Comparison of ENCODE assay signal across 16 cellular contexts in genomic region chr22:39920134-39920743, GRCh38. TPM values are rescaled to one million over a fixed set of nuclear protein-coding genes. Genes with fewer than 3 reads are reported as not detected.
DNase-seq lines count a peak whose midpoint lies in the region; ATAC-seq, FAIRE-seq and TF ChIP-seq lines count a peak whose summit lies in the region.
"Had no signal": no experiment of that assay in that cellular context is flagged by ENCODE, and none has a peak within 500 bp of the region (broad histone marks: within the 10 kb centered on the region; RNA-seq: fewer than 3 reads in every experiment).

No MANE protein-coding gene starts in this region.

- peak overlapping the region; percentile 96 for H3K27ac Mint-ChIP-seq in T-helper 1 cell treated with Interleukin-12 subunit alpha and Interleukin-12 subunit beta and Interleukin-4 antibody, amounts not matched to agents 30 μg/mL and 1 μg/mL, for 36 hours

- peaks cover 9% of the 10 kb centered on the region; the same call in 1 of the 2 replicates for H3K4me1 ChIP-seq in GM12878 (ENCODE audit: control insufficient read depth, insufficient read depth, low read length)

- TF ChIP-seq EP300 in GM12878 (IDR thresholded peaks at IDR 0.05; ENCODE audit: borderline replicate concordance in 1 of 2, control insufficient read depth in 1 of 2, low read depth in 2 of 2, low read length in 2 of 2), result no peak

- no peak for TF ChIP-seq RAD21 in GM12878 (IDR thresholded peaks at IDR 0.05; ENCODE audit: insufficient read depth, low read depth, low read length)

- H3K4me3 Mint-ChIP-seq in T-helper 1 cell treated with Interleukin-12 subunit alpha and Interleukin-12 subunit beta and Interleukin-4 antibody, amounts not matched to agents 30 μg/mL and 1 μg/mL, for 36 hours, result peak overlapping the region; percentile 84

- H3K36me3 ChIP-seq in GM12878 (ENCODE audit: control insufficient read depth in 2 of 2, insufficient read depth in 2 of 2, low read length in 1 of 2), result peaks cover 3 to 13% of the 10 kb centered on the region in 2 experiments

- no peaks in the 10 kb centered on the region for H4K20me1 ChIP-seq in GM12878 (ENCODE audit: control insufficient read depth, insufficient read depth)

- RAD21 ChIA-PET in GM12878 (lab: Charles Lee; ENCODE audit: unreplicated experiment), result interaction anchor here (0.7 to 1.7 kb wide), 4 partner anchors 9 to 56 kb away, joined by 3 to 7 read pairs (median 4); no protein-coding TSS in a partner anchor

- H3K4me3 ChIP-seq in GM12878, result no peak overlapping the region

- H3K9me3 ChIP-seq in GM12878 (replicated peaks; ENCODE audit: control insufficient read depth, insufficient read depth, low read length), result no peaks in the 10 kb centered on the region

- peak overlapping the region; percentile 10; the same call in 1 of the 2 replicates for H3K4me2 ChIP-seq in GM12878 (ENCODE audit: control insufficient read depth, insufficient read depth)

- peak; percentile 57 for DNase-seq in activated CD8-positive, alpha-beta memory T cell treated with anti-CD3 and anti-CD28 coated beads, Interleukin-2, amount 50 U/mL, for 24 hours (ENCODE audit: extremely low read depth)
- no peak for DNase-seq in GM12878 (ENCODE audit: low read depth, low spot score)
- DNase-seq in stimulated activated CD4-positive, alpha-beta T cell treated with anti-CD3 and anti-CD28 coated beads, Interleukin-4, amount 100 ng/mL, for 4 hours, result peak; percentile 58 to 65
- no peak for DNase-seq in GM13976 (ENCODE audit: low spot score)
- DNase-seq in mesenteric fat pad (ENCODE audit: low spot score), result no peak
- DNase-seq in SK-N-DZ (ENCODE audit: low spot score), result no peak
- DNase-seq: AML-193, GDM1, MM.1S, NCI-H446 treated with DMSO at 0.1 percent for 48 hours had no signal

- peaks cover 90% of the 10 kb centered on the region for H3K79me2 ChIP-seq in GM12878 (ENCODE audit: control insufficient read depth, insufficient read depth, low read length)

- no peaks in the 10 kb centered on the region for H3K27me3 Mint-ChIP-seq in T-helper 1 cell treated with Interleukin-12 subunit alpha and Interleukin-12 subunit beta and Interleukin-4 antibody, amounts not matched to agents 30 μg/mL and 1 μg/mL, for 36 hours (ENCODE audit: low read depth)

- H3K27ac ChIP-seq in GM12878 (ENCODE audit: control insufficient read depth, insufficient read depth), result no peak overlapping the region
- H3K27ac ChIP-seq: HL-60 had no signal

- no TSS peak for BruUV-seq in GM12878 (replicated peaks; lab: Mats Ljungman, UMichigan)

- peaks cover 78% of the 10 kb centered on the region for H3K4me1 Mint-ChIP-seq in T-helper 1 cell treated with Interleukin-12 subunit alpha and Interleukin-12 subunit beta and Interleukin-4 antibody, amounts not matched to agents 30 μg/mL and 1 μg/mL, for 36 hours (ENCODE audit: low read depth)

- no peak for TF ChIP-seq POLR2A in GM12878 (IDR thresholded peaks at IDR 0.05; ENCODE audit: low read depth, low read length)

- POLR2A ChIA-PET in GM12878 (lab: Charles Lee), result interaction anchor here (0.6 to 2.1 kb wide), 5 partner anchors 9 to 708 kb away, joined by 3 to 8 read pairs (median 5); no protein-coding TSS in a partner anchor

- in situ Hi-C loops in GM12878 (cut with MboI), result no loop called here
- in situ Hi-C loops in GM13976 (cut with MboI; ENCODE audit: low sequenced_read_pairs, unreplicated experiment), result no loop called here

- intact Hi-C loops in GM12878 (cut with micrococcal nuclease; ENCODE audit: unreplicated experiment), result no loop called here

- no peak overlapping the region for H2AFZ ChIP-seq in GM12878 (ENCODE audit: control insufficient read depth, low read depth, low read length)

- peaks cover 38% of the 10 kb centered on the region for H3K36me3 Mint-ChIP-seq in T-helper 1 cell treated with Interleukin-12 subunit alpha and Interleukin-12 subunit beta and Interleukin-4 antibody, amounts not matched to agents 30 μg/mL and 1 μg/mL, for 36 hours (ENCODE audit: low read depth)

- TF ChIP-seq CTCF in GM12878 (IDR thresholded peaks at IDR 0.05 in 2 of 3, conservative IDR thresholded peaks at IDR 0.05 in 1 of 3; ENCODE audit: control insufficient read depth in 2 of 3, extremely low read depth in 1 of 3, insufficient read depth in 1 of 3, low read depth in 3 of 3, low read length in 3 of 3), result no peak
- TF ChIP-seq CTCF in GM13976 (IDR thresholded peaks at IDR 0.05; ENCODE audit: borderline replicate concordance, control extremely low read depth, extremely low read depth, insufficient read depth, missing control alignments), result no peak

- H3K9me3 Mint-ChIP-seq in T-helper 1 cell treated with Interleukin-12 subunit alpha and Interleukin-12 subunit beta and Interleukin-4 antibody, amounts not matched to agents 30 μg/mL and 1 μg/mL, for 36 hours, result no peaks in the 10 kb centered on the region

- peak; percentile 26; the same call in 1 of the 3 replicates for ATAC-seq in GM12878
- no peak for ATAC-seq in GM18861 (IDR thresholded peaks at IDR 0.05; ENCODE audit: unreplicated experiment)

- WGBS in GM12878 (ENCODE audit: insufficient coverage, insufficient replicate concordance, low lambda C conversion rate, missing lambda C conversion rate), result 86% methylated on average over 8 of the region's 8 CpGs

- H3K27me3 ChIP-seq in GM12878 (replicated peaks in 1 of 2; ENCODE audit: control insufficient read depth in 2 of 2, insufficient read depth in 2 of 2, low read length in 1 of 2), result no peaks in the 10 kb centered on the region

- SMC1A ChIA-PET in GM12878 (lab: Charles Lee; ENCODE audit: uncharacterized antibody, unreplicated experiment), result interaction anchor here (0.7 to 11.4 kb wide), 13 partner anchors 9 to 155 kb away, joined by 3 to 102 read pairs (median 3); partner anchors contain the start of gene GRAP2

- CTCF ChIA-PET in GM12878 (lab: Yijun Ruan, JAX), result interaction anchor here (1.0 to 6.0 kb wide), 6 partner anchors 9 to 104 kb away, joined by 3 to 39 read pairs (median 5); no protein-coding TSS in a partner anchor

- no peak overlapping the region for H3K9ac ChIP-seq in GM12878 (ENCODE audit: control insufficient read depth, insufficient read depth, low read length)

- FAIRE-seq in GM12878 (lab: Jason Lieb, UNC), result no peak

RNA-seq across cellular contexts. Expression of gene GRAP2, which starts 19.4 kb away (rescaled TPM):
- 205 and 218 TPM in 2 replicates for total RNA-seq in GM12878 (2013; cell fraction: nucleolus; rRNA removed)
- 61.0 and 68.1 TPM in 2 replicates for total RNA-seq in GM12878 (2014; rRNA removed)
- 30.2 and 31.6 TPM in 2 replicates for total RNA-seq in GM12878 (2014; rRNA removed; fragmentation: Illumina TruSeq; extraction: Trizol)
- 68.8 and 77.8 TPM in 2 replicates for total RNA-seq in GM12878 (2021)
- 9.7 TPM for polyA plus RNA-seq in GM12878 (2011; ENCODE audit: low read depth)
- 59.1 and 79.1 TPM in 2 replicates for polyA plus RNA-seq in GM12878 (2011; rRNA removed)
- polyA plus RNA-seq in GM12878 (2011; cell fraction: cytosol; rRNA removed), result 101 and 123 TPM in 2 replicates
- polyA plus RNA-seq in GM12878 (2011; cell fraction: nucleus; rRNA removed), result 141 and 178 TPM in 2 replicates
- 22.0 and 26.1 TPM in 2 replicates for polyA plus RNA-seq in GM12878 (2012)
- 30.1 and 37.5 TPM in 2 replicates for polyA plus RNA-seq in GM12878 (2014; fragmentation: Illumina TruSeq; extraction: Trizol)
- polyA plus RNA-seq in GM12878 (2014; fragmentation: Nextera tagmentation; extraction: Ambion mirVana), result 1 to 10 TPM; 3.3 to 5.4 TPM
- 63.7 and 65.8 TPM in 2 replicates for polyA plus RNA-seq in GM12878 (2014; rRNA removed)
- polyA plus RNA-seq in GM12878 (2016; fragmentation: Nextera tagmentation; extraction: Ambion mirVana), result 10 to 100 TPM; 59.0 to 60.2 TPM
- 62.8 and 82.6 TPM in 2 replicates for polyA minus RNA-seq in GM12878 (2011; rRNA and poly(A)+ RNA removed)
- 25.3 and 35.1 TPM in 2 replicates for polyA minus RNA-seq in GM12878 (2011; cell fraction: cytosol; rRNA and poly(A)+ RNA removed)
- 39.8 and 66.1 TPM in 2 replicates for polyA minus RNA-seq in GM12878 (2011; cell fraction: nucleus; rRNA and poly(A)+ RNA removed)
- 1.3 TPM for total RNA-seq in mesenteric fat pad
- not detected in 2 replicates for polyA plus RNA-seq in SK-N-DZ (2014; cell fraction: cytosol; rRNA removed)
- not detected in 2 replicates for polyA plus RNA-seq in SK-N-DZ (2014; cell fraction: nucleus; rRNA removed)
- total RNA-seq: fibroblast of lung, renal cortical epithelial cell had no signal
- polyA plus RNA-seq: fibroblast of lung had no signal

RNA-seq across cellular contexts. Expression of gene ENTHD1, which starts 26.7 kb away (rescaled TPM):
- 1.5 and 1.9 TPM in 2 replicates for total RNA-seq in GM12878 (2013; cell fraction: nucleolus; rRNA removed)
- total RNA-seq in GM12878 (2014; rRNA removed) (0.11 and 0.23 TPM in 2 replicates), GM12878 (2014; rRNA removed; fragmentation: Illumina TruSeq; extraction: Trizol) (0.22 and 0.28 TPM in 2 replicates), GM12878 (2021) (0.15 and 0.21 TPM in 2 replicates), mesenteric fat pad (not detected)
- polyA plus RNA-seq in GM12878 (2011; ENCODE audit: low read depth), result not detected
- polyA plus RNA-seq in GM12878 (2011; rRNA removed) (0.52 and 0.73 TPM in 2 replicates), GM12878 (2014; fragmentation: Illumina TruSeq; extraction: Trizol) (0.13 and 0.49 TPM in 2 replicates), GM12878 (2014; fragmentation: Nextera tagmentation; extraction: Ambion mirVana) (under 1 TPM; 0.13 to 0.24 TPM), GM12878 (2014; rRNA removed) (0.09 TPM in 2 replicates), GM12878 (2016; fragmentation: Nextera tagmentation; extraction: Ambion mirVana) (under 1 TPM in 1 of 2 experiments, not detected in 1; 0.21 TPM)
- polyA plus RNA-seq in GM12878 (2011; cell fraction: cytosol; rRNA removed), result 0.13 and 0.16 TPM in 2 replicates
- 0.12 and 0.21 TPM in 2 replicates for polyA plus RNA-seq in GM12878 (2011; cell fraction: nucleus; rRNA removed)
- polyA plus RNA-seq in GM12878 (2012), result 0.08 TPM in 1 of 2 replicates, not detected in the other
- polyA minus RNA-seq in GM12878 (2011; rRNA and poly(A)+ RNA removed), result 0.26 and 0.37 TPM in 2 replicates
- not detected in 2 replicates for polyA minus RNA-seq in GM12878 (2011; cell fraction: cytosol; rRNA and poly(A)+ RNA removed)
- 0.36 and 0.77 TPM in 2 replicates for polyA minus RNA-seq in GM12878 (2011; cell fraction: nucleus; rRNA and poly(A)+ RNA removed)
- polyA plus RNA-seq in SK-N-DZ (2014; cell fraction: cytosol; rRNA removed), result not detected in 2 replicates
- not detected in 2 replicates for polyA plus RNA-seq in SK-N-DZ (2014; cell fraction: nucleus; rRNA removed)
- total RNA-seq: cerebellum, fibroblast of lung, renal cortical epithelial cell had no signal
- polyA plus RNA-seq: fibroblast of lung had no signal

RNA-seq across cellular contexts. Expression of gene TMA7B, which starts 40.0 kb away (rescaled TPM):
- 59.4 and 63.4 TPM in 2 replicates for total RNA-seq in GM12878 (2013; cell fraction: nucleolus; rRNA removed)
- total RNA-seq in GM12878 (2014; rRNA removed) (1.5 and 2.1 TPM in 2 replicates), GM12878 (2014; rRNA removed; fragmentation: Illumina TruSeq; extraction: Trizol) (2.6 and 2.7 TPM in 2 replicates), GM12878 (2021) (1.6 and 2.2 TPM in 2 replicates), mesenteric fat pad (not detected)
- polyA plus RNA-seq in GM12878 (2011; ENCODE audit: low read depth), result 0.21 TPM
- polyA plus RNA-seq in GM12878 (2011; rRNA removed) (2.9 and 3.7 TPM in 2 replicates), GM12878 (2014; fragmentation: Illumina TruSeq; extraction: Trizol) (0.14 and 0.87 TPM in 2 replicates), GM12878 (2014; fragmentation: Nextera tagmentation; extraction: Ambion mirVana) (1 to 10 TPM in 1 of 2 experiments, under 1 TPM in 1; 0.33 to 1.6 TPM), GM12878 (2014; rRNA removed) (1.3 TPM in 2 replicates), GM12878 (2016; fragmentation: Nextera tagmentation; extraction: Ambion mirVana) (1 to 10 TPM; 1.6 to 2.0 TPM)
- 0.75 and 0.79 TPM in 2 replicates for polyA plus RNA-seq in GM12878 (2011; cell fraction: cytosol; rRNA removed)
- 3.0 and 3.5 TPM in 2 replicates for polyA plus RNA-seq in GM12878 (2011; cell fraction: nucleus; rRNA removed)
- polyA plus RNA-seq in GM12878 (2012), result 0.31 and 0.35 TPM in 2 replicates
- polyA minus RNA-seq in GM12878 (2011; rRNA and poly(A)+ RNA removed), result 3.3 and 3.4 TPM in 2 replicates
- not detected in 2 replicates for polyA minus RNA-seq in GM12878 (2011; cell fraction: cytosol; rRNA and poly(A)+ RNA removed)
- polyA minus RNA-seq in GM12878 (2011; cell fraction: nucleus; rRNA and poly(A)+ RNA removed), result 2.7 and 4.8 TPM in 2 replicates
- polyA plus RNA-seq in SK-N-DZ (2014; cell fraction: cytosol; rRNA removed), result not detected in 2 replicates
- not detected in 2 replicates for polyA plus RNA-seq in SK-N-DZ (2014; cell fraction: nucleus; rRNA removed)
- total RNA-seq: cerebellum, fibroblast of lung, renal cortical epithelial cell had no signal
- polyA plus RNA-seq: fibroblast of lung had no signal

Comparison
In these comparisons a context has a peak if more than half of its experiments do, and no peak if none do; other contexts are left out.
1. DNase-seq: peak in activated CD8-positive, alpha-beta memory T cell treated with anti-CD3 and anti-CD28 coated beads, Interleukin-2, amount 50 U/mL, for 24 hours (single experiment) and stimulated activated CD4-positive, alpha-beta T cell treated with anti-CD3 and anti-CD28 coated beads, Interleukin-4, amount 100 ng/mL, for 4 hours (2 of 2); none in GM12878 (single experiment), GM13976 (single experiment), mesenteric fat pad (single experiment) and SK-N-DZ (single experiment).
2. RNA of gene GRAP2, which starts 19.4 kb away (total RNA-seq): 30.2 to 218 TPM in GM12878; 1.3 TPM in mesenteric fat pad (single experiment); every median in the first group is over 10 times any median in the second.